In the genomic region with DNA sequence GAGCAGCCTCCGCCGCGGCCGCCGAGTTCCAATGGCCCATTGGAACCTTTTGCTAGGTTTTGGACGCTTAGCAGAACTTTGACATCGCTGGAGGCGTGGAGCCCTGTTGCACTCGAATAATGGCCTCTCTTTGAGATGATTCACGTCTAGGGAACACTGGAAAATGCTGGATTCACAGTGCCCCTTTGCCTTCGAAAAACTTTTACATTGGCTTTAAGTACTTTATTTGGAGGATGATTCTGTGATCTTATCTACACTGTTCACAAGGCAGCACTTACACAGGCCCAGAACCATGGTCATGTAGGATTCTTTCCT, we compare ENCODE assay signal across 8 cellular contexts. TPM values are rescaled to one million over a fixed set of nuclear protein-coding genes. Genes with fewer than 3 reads are reported as not detected.
A peak's percentile ranks its signal among the peaks of the same experiment; 100 is the strongest.
DNase-seq lines count a peak whose midpoint lies in the region; ATAC-seq and TF ChIP-seq lines count a peak whose summit lies in the region.

No MANE protein-coding gene starts in this region.

- CTCF ChIA-PET in A673 (lab: Charles Lee): no interaction called here

- no peak for ATAC-seq in left lobe of liver

- H3K9me3 Mint-ChIP-seq in dendritic cell treated with granulocyte-macrophage colony-stimulating factor and Interleukin-4, amounts not matched to agents 40 ng/mL and 50 ng/mL, for 4 days: no peaks in the 10 kb centered on the region

- peak overlapping the region; percentile 60 for H3K4me3 ChIP-seq in A673 (ENCODE audit: low read depth, low read length, poor library complexity, severe bottlenecking)
- H3K4me3 ChIP-seq in HUES6 (ENCODE audit: low read depth, low read length): peak overlapping the region; percentile 94
- peak overlapping the region; percentile 83 to 85 for H3K4me3 ChIP-seq in mucosa of rectum (ENCODE audit: low read length in 2 of 2)

- POLR2A ChIA-PET in A673 (lab: Charles Lee; ENCODE audit: low non-redundant PET): no interaction called here

- H3K4me3 Mint-ChIP-seq in dendritic cell treated with granulocyte-macrophage colony-stimulating factor and Interleukin-4, amounts not matched to agents 40 ng/mL and 50 ng/mL, for 4 days: peak overlapping the region; percentile 78

- H3K27me3 ChIP-seq in A673 (replicated peaks; ENCODE audit: insufficient read depth, low read depth, low read length, poor library complexity): peaks cover 78% of the 10 kb centered on the region
- peaks cover 43% of the 10 kb centered on the region for H3K27me3 ChIP-seq in HUES6 (ENCODE audit: control insufficient read depth, insufficient read depth, low read length)
- H3K27me3 ChIP-seq in mucosa of rectum (ENCODE audit: control insufficient read depth in 2 of 2, insufficient read depth in 2 of 2, low read length in 2 of 2): no peaks in the 10 kb centered on the region

- DNase-seq in A673 (ENCODE audit: low spot score): no peak
- no peak for DNase-seq in pons (ENCODE audit: low spot score)
- DNase-seq in NCI-H446 (lab: John Stamatoyannopoulos, UW): no peak
- DNase-seq in dermis blood vessel endothelial cell: no peak
- no peak for DNase-seq in left lobe of liver (ENCODE audit: low spot score)

- peaks cover 7% of the 10 kb centered on the region for H3K4me1 ChIP-seq in A673 (ENCODE audit: insufficient read depth, low read length, poor library complexity, severe bottlenecking)
- peaks cover 8% of the 10 kb centered on the region; the same call in 1 of the 2 replicates for H3K4me1 ChIP-seq in HUES6 (ENCODE audit: control insufficient read depth, insufficient read depth, low read length)
- H3K4me1 ChIP-seq in mucosa of rectum (ENCODE audit: control insufficient read depth in 2 of 2, insufficient read depth in 2 of 2, low read length in 2 of 2): peaks cover 0 to 2% of the 10 kb centered on the region in 2 donors

- BruUV-seq in A673 (replicated peaks; lab: Mats Ljungman, UMichigan): no TSS peak

- no peak overlapping the region for H3K27ac ChIP-seq in A673 (ENCODE audit: low read depth, low read length, poor library complexity, severe bottlenecking)
- H3K27ac ChIP-seq in HUES6 (ENCODE audit: low read depth, low read length): no peak overlapping the region; the same call in 1 of the 2 replicates
- H3K27ac ChIP-seq in mucosa of rectum (ENCODE audit: low read depth in 2 of 2, low read length in 2 of 2): peak overlapping the region; percentile 86 to 90

- H3K36me3 Mint-ChIP-seq in dendritic cell treated with granulocyte-macrophage colony-stimulating factor and Interleukin-4, amounts not matched to agents 40 ng/mL and 50 ng/mL, for 4 days (ENCODE audit: low read depth): no peaks in the 10 kb centered on the region

- H3K27ac Mint-ChIP-seq in dendritic cell treated with granulocyte-macrophage colony-stimulating factor and Interleukin-4, amounts not matched to agents 40 ng/mL and 50 ng/mL, for 4 days: no peak overlapping the region

- H3K9ac ChIP-seq in HUES6 (ENCODE audit: low read length) (peak overlapping the region; percentile 73), mucosa of rectum (ENCODE audit: low read depth in 1 of 2, low read length in 2 of 2) (peak overlapping the region; percentile 35 to 74)

- H3K9me3 ChIP-seq in A673 (ENCODE audit: low read depth, low read length, poor library complexity, severe bottlenecking) (no peaks in the 10 kb centered on the region), HUES6 (ENCODE audit: control insufficient read depth, insufficient read depth, low read depth, low read length) (no peaks in the 10 kb centered on the region), mucosa of rectum (ENCODE audit: control insufficient read depth in 2 of 2, low read length in 2 of 2) (no peaks in the 10 kb centered on the region)

- peaks cover 72% of the 10 kb centered on the region for H3K27me3 Mint-ChIP-seq in dendritic cell treated with granulocyte-macrophage colony-stimulating factor and Interleukin-4, amounts not matched to agents 40 ng/mL and 50 ng/mL, for 4 days

- intact Hi-C loops in A673 (cut with micrococcal nuclease; ENCODE audit: unreplicated experiment): no loop called here
- intact Hi-C loops in dendritic cell treated with granulocyte-macrophage colony-stimulating factor and Interleukin-4, amounts not matched to agents 40 ng/mL and 50 ng/mL, for 4 days (cut with micrococcal nuclease): no loop called here

- H3K36me3 ChIP-seq in A673 (ENCODE audit: insufficient read depth, low read length, poor library complexity, severe bottlenecking): no peaks in the 10 kb centered on the region
- no peaks in the 10 kb centered on the region for H3K36me3 ChIP-seq in HUES6 (ENCODE audit: control insufficient read depth, insufficient read depth, low read length)
- no peaks in the 10 kb centered on the region for H3K36me3 ChIP-seq in mucosa of rectum (ENCODE audit: control insufficient read depth in 2 of 2, insufficient read depth in 2 of 2, low read length in 2 of 2)

- H3K4me1 Mint-ChIP-seq in dendritic cell treated with granulocyte-macrophage colony-stimulating factor and Interleukin-4, amounts not matched to agents 40 ng/mL and 50 ng/mL, for 4 days (ENCODE audit: low read depth): peaks cover 13% of the 10 kb centered on the region

- no peak for TF ChIP-seq CTCF in A673 (conservative IDR thresholded peaks at IDR 0.05; ENCODE audit: low read depth, low read length)

RNA-seq across cellular contexts. Expression of a gene that starts 0.5 kb away (rescaled TPM):
- total RNA-seq in A673 (2021) (not detected in 2 replicates), dermis blood vessel endothelial cell (38.6 and 74.9 TPM in 2 replicates), left lobe of liver (18.6 TPM)

RNA-seq across cellular contexts. Expression of a gene that starts 52.0 kb away (rescaled TPM):
- total RNA-seq in A673 (2021) (not detected in 2 replicates), dermis blood vessel endothelial cell (0.33 TPM in 1 of 2 replicates, not detected in the other), left lobe of liver (0.35 TPM)

Comparison
In these comparisons a context has a peak if more than half of its experiments do, and no peak if none do; other contexts are left out.
1. H3K27ac ChIP-seq: peak in mucosa of rectum (2 of 2); none in A673 (single experiment) and HUES6 (single experiment).
2. RNA of a gene that starts 0.5 kb away (total RNA-seq): 38.6 to 74.9 TPM in dermis blood vessel endothelial cell and 18.6 TPM in left lobe of liver (single experiment); not detected in A673; every median in the first group is over 10 times any median in the second.
3. Peak in every context shown above with its lines, with median percentiles within 50 percentile points of each other: H3K4me3 ChIP-seq.